Comparison of ENCODE assay signal across 8 cellular contexts in genomic region chr10:28532223-28532508, GRCh38. TPM values are rescaled to one million over a fixed set of nuclear protein-coding genes. Genes with fewer than 3 reads are reported as not detected.
DNase-seq lines count a peak whose midpoint lies in the region; ATAC-seq and TF ChIP-seq lines count a peak whose summit lies in the region.

No MANE protein-coding gene starts in this region.

- no peaks in the 10 kb centered on the region for H3K27me3 Mint-ChIP-seq in activated naive CD4-positive, alpha-beta T cell treated with anti-CD3 and anti-CD28 coated beads, Interleukin-2, amount 50 U/mL, for 24 hours

- DNase-seq in SIG-M5 treated with dmso at 0.1 percent for 504 hours (lab: John Stamatoyannopoulos, UW; ENCODE audit: unreplicated experiment) (peak; percentile 51), SIG-M5 (lab: John Stamatoyannopoulos, UW) (no peak), H4 (ENCODE audit: low spot score) (peak; percentile 10), LHCN-M2 (ENCODE audit: low read depth) (peak; percentile 57), heart right ventricle (peak in 1 of 2 donors; percentile 61), putamen (ENCODE audit: low spot score) (peak; percentile 63), DMS114 treated with DMSO at 0.1 percent for 48 hours (lab: John Stamatoyannopoulos, UW; ENCODE audit: unreplicated experiment) (no peak)

- peaks cover 0 to 50% (median 44%) of the 10 kb centered on the region in 9 donors for H3K4me1 ChIP-seq in heart right ventricle

- no peaks in the 10 kb centered on the region for H3K9me3 Mint-ChIP-seq in activated naive CD4-positive, alpha-beta T cell treated with anti-CD3 and anti-CD28 coated beads, Interleukin-2, amount 50 U/mL, for 24 hours

- H3K4me3 ChIP-seq in heart right ventricle = peak overlapping the region; percentile 81 to 94 (median 92)

- 0 to 1% methylated on average over 30 of the region's 30 CpGs for WGBS in heart right ventricle, 2 donors

- peak overlapping the region; percentile 91 for H3K27ac Mint-ChIP-seq in activated naive CD4-positive, alpha-beta T cell treated with anti-CD3 and anti-CD28 coated beads, Interleukin-2, amount 50 U/mL, for 24 hours

- ATAC-seq in heart right ventricle = peak in 6 of 8 donors; percentile 11 to 54 (median 48)

- intact Hi-C loops in heart right ventricle (cut with DNase I) = loop anchor here in 4 of 10 donors (5.0 to 10.0 kb wide), 3 partner anchors 55 to 1287 kb away; partner anchors contain the start of gene ACBD5 (in 1 of the 4)

- peak overlapping the region; percentile 95 for H3K4me3 Mint-ChIP-seq in activated naive CD4-positive, alpha-beta T cell treated with anti-CD3 and anti-CD28 coated beads, Interleukin-2, amount 50 U/mL, for 24 hours

- peaks cover 0 to 31% (median 17%) of the 10 kb centered on the region in 9 donors for H3K36me3 ChIP-seq in heart right ventricle

- H3K36me3 Mint-ChIP-seq in activated naive CD4-positive, alpha-beta T cell treated with anti-CD3 and anti-CD28 coated beads, Interleukin-2, amount 50 U/mL, for 24 hours = peaks cover 34% of the 10 kb centered on the region

- H3K4me1 Mint-ChIP-seq in activated naive CD4-positive, alpha-beta T cell treated with anti-CD3 and anti-CD28 coated beads, Interleukin-2, amount 50 U/mL, for 24 hours = peaks cover 64% of the 10 kb centered on the region

- peak overlapping the region; percentile 97 to 100 (median 99) for H3K27ac ChIP-seq in heart right ventricle

- no peak for TF ChIP-seq CTCF in heart right ventricle (IDR thresholded peaks at IDR 0.05)

- H3K9me3 ChIP-seq in heart right ventricle = no peaks in the 10 kb centered on the region

- no peaks in the 10 kb centered on the region for H3K27me3 ChIP-seq in heart right ventricle

RNA-seq across cellular contexts. Expression of gene WAC, which starts 0.8 kb away (rescaled TPM):
- total RNA-seq in H4 (2014; rRNA removed; shearing (Covaris generic)) = 39.5 and 47.1 TPM in 2 replicates
- total RNA-seq in LHCN-M2 (2014; rRNA removed) = 56.5 and 64.7 TPM in 2 replicates
- 28.5 TPM for polyA plus RNA-seq in LHCN-M2 (2012)
- 100 to 1,000 TPM in 2 of 10 donors, 10 to 100 TPM in 8; 83.8 to 134 (median 95.3) TPM for total RNA-seq in heart right ventricle
- polyA plus RNA-seq in heart right ventricle = 10 to 100 TPM; 17.4 to 33.2 TPM

Comparison
In these comparisons a context has a peak if more than half of its experiments do, and no peak if none do; other contexts are left out.
1. DNase-seq: peak in SIG-M5 treated with dmso at 0.1 percent for 504 hours (single experiment), H4 (single experiment), LHCN-M2 (single experiment) and putamen (single experiment); none in SIG-M5 (single experiment) and DMS114 treated with DMSO at 0.1 percent for 48 hours (single experiment).